Comparison of ENCODE assay signal across 16 cellular contexts in genomic region chr9:126591922-126592321, GRCh38. TPM values are rescaled to one million over a fixed set of nuclear protein-coding genes. Genes with fewer than 3 reads are reported as not detected.
A peak's percentile ranks its signal among the peaks of the same experiment; 100 is the strongest.
DNase-seq lines count a peak whose midpoint lies in the region; ATAC-seq and TF ChIP-seq lines count a peak whose summit lies in the region.
"Had no signal": no experiment of that assay in that cellular context is flagged by ENCODE, and none has a peak within 500 bp of the region (broad histone marks: within the 10 kb centered on the region; RNA-seq: fewer than 3 reads in every experiment).

No MANE protein-coding gene starts in this region.

- H3K27ac Mint-ChIP-seq in chondrocyte (ENCODE audit: unreplicated experiment): no peak overlapping the region
- H3K27ac Mint-ChIP-seq: CD4-positive, CD25-positive, alpha-beta regulatory T cell had no signal

- no peak overlapping the region for H3K4me3 Mint-ChIP-seq in chondrocyte (ENCODE audit: unreplicated experiment)
- H3K4me3 Mint-ChIP-seq: CD4-positive, CD25-positive, alpha-beta regulatory T cell had no signal

- H3K9ac ChIP-seq in SK-N-SH: no peak overlapping the region
- H3K9ac ChIP-seq: BLaER1 had no signal

- peaks cover 10% of the 10 kb centered on the region for H3K4me1 Mint-ChIP-seq in chondrocyte (ENCODE audit: low read depth)
- H3K4me1 Mint-ChIP-seq: CD4-positive, CD25-positive, alpha-beta regulatory T cell had no signal

- H3K9me2 ChIP-seq in SK-N-SH: no peaks in the 10 kb centered on the region

- no peak overlapping the region for H3K4me3 ChIP-seq in SK-N-SH (ENCODE audit: low read depth in 2 of 2, low read length in 1 of 2)
- H3K4me3 ChIP-seq: BLaER1 had no signal

- H3K4me2 ChIP-seq in SK-N-SH: no peak overlapping the region
- H3K4me2 ChIP-seq: BLaER1 had no signal

- H3K36me3 ChIP-seq in SK-N-SH (replicated peaks in 1 of 2; ENCODE audit: control insufficient read depth in 1 of 2, insufficient read depth in 2 of 2, low read length in 1 of 2): no peaks in the 10 kb centered on the region
- H3K36me3 ChIP-seq: BLaER1 had no signal

- H3K9me3 ChIP-seq in SK-N-SH: no peaks in the 10 kb centered on the region
- H3K9me3 ChIP-seq: BLaER1 had no signal

- H3K79me2 ChIP-seq in SK-N-SH (ENCODE audit: insufficient read depth): no peaks in the 10 kb centered on the region

- no peaks in the 10 kb centered on the region for H3F3A ChIP-seq in SK-N-SH (replicated peaks; ENCODE audit: insufficient read depth)

- POLR2A ChIA-PET in SK-N-SH (lab: Yijun Ruan, JAX): no interaction called here

- peaks cover 38% of the 10 kb centered on the region for H3K27me3 Mint-ChIP-seq in chondrocyte (ENCODE audit: low read depth)

- H3K27me3 ChIP-seq in SK-N-SH (ENCODE audit: insufficient read depth): peaks cover 17% of the 10 kb centered on the region
- H3K27me3 ChIP-seq: BLaER1 had no signal

- CTCF ChIA-PET in SK-N-SH (lab: Yijun Ruan, JAX): interaction anchor here (0.8 to 2.2 kb wide), 6 partner anchors 11 to 92 kb away, joined by 3 to 6 read pairs (median 3); no protein-coding TSS in a partner anchor

- ATAC-seq in SK-N-SH treated with all-trans-retinoic acid at 6 μM for 48 hours: no peak
- no peak for ATAC-seq in HG02884 (IDR thresholded peaks at IDR 0.05; ENCODE audit: unreplicated experiment)
- no peak for ATAC-seq in HG03565 (IDR thresholded peaks at IDR 0.05; ENCODE audit: unreplicated experiment)

- DNase-seq in DMS 273 (lab: John Stamatoyannopoulos, UW; ENCODE audit: unreplicated experiment): peak; percentile 68
- DNase-seq in DMS 273 treated with DMSO at 0.1 percent for 48 hours (lab: John Stamatoyannopoulos, UW): no peak
- DNase-seq in SK-N-SH: no peak
- DNase-seq in chondrocyte (ENCODE audit: low spot score): peak; percentile 9
- DNase-seq in NCI-H1930 (lab: John Stamatoyannopoulos, UW): no peak
- DNase-seq: AML-193; Calu3; CD4-positive, CD25-positive, alpha-beta regulatory T cell; HCEC 1CT; IMR-90 had no signal

- peaks cover 0 to 7% of the 10 kb centered on the region in 2 experiments; a peak in 1 of 4 replicates for H3K4me1 ChIP-seq in SK-N-SH (ENCODE audit: control insufficient read depth in 1 of 2, insufficient read depth in 2 of 2, low read depth in 1 of 2, low read length in 1 of 2)
- H3K4me1 ChIP-seq: BLaER1 had no signal

- no peak for TF ChIP-seq RAD21 in SK-N-SH (IDR thresholded peaks at IDR 0.05; ENCODE audit: low read length)

- TF ChIP-seq CTCF in SK-N-SH (IDR thresholded peaks at IDR 0.05) (no peak), chondrocyte (IDR thresholded peaks at IDR 0.05) (no peak)

- no peak for TF ChIP-seq EP300 in SK-N-SH (IDR thresholded peaks at IDR 0.05; ENCODE audit: borderline replicate concordance in 1 of 2, low read depth in 1 of 2, low read length in 1 of 2)

- H4K20me1 ChIP-seq in SK-N-SH (ENCODE audit: insufficient read depth): no peaks in the 10 kb centered on the region
- H4K20me1 ChIP-seq: BLaER1 had no signal

- 55% methylated on average over 1 of the region's 3 CpGs for WGBS in SK-N-SH (ENCODE audit: low lambda C conversion rate)

- H3K36me3 Mint-ChIP-seq in chondrocyte (ENCODE audit: low read depth): peaks cover 2% of the 10 kb centered on the region
- H3K36me3 Mint-ChIP-seq: CD4-positive, CD25-positive, alpha-beta regulatory T cell had no signal

- peaks cover 4% of the 10 kb centered on the region for H3K9me3 Mint-ChIP-seq in chondrocyte (ENCODE audit: low read depth)

- no peak overlapping the region for H2AFZ ChIP-seq in SK-N-SH (ENCODE audit: low read depth)

- H3K27ac ChIP-seq in SK-N-SH (ENCODE audit: low read depth in 2 of 2, low read length in 1 of 2): no peak overlapping the region
- H3K27ac ChIP-seq: 22Rv1, BLaER1 had no signal

TF ChIP-seq in SK-N-SH, 30 proteins besides CTCF, POLR2A, EP300 and RAD21:
- TF ChIP-seq, protein P1, sequence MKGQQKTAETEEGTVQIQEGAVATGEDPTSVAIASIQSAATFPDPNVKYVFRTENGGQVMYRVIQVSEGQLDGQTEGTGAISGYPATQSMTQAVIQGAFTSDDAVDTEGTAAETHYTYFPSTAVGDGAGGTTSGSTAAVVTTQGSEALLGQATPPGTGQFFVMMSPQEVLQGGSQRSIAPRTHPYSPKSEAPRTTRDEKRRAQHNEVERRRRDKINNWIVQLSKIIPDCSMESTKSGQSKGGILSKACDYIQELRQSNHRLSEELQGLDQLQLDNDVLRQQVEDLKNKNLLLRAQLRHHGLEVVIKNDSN (IDR thresholded peaks at IDR 0.05; ENCODE audit: borderline replicate concordance, low read depth): no peak
- TF ChIP-seq IRF3 (IDR thresholded peaks at IDR 0.05; ENCODE audit: low read depth, low read length) (no peak), GATA2 (CRISPR knock-in tag; IDR thresholded peaks at IDR 0.05) (peak; percentile 21; the same call in 1 of the 2 replicates)
- TF ChIP-seq, protein P2, sequence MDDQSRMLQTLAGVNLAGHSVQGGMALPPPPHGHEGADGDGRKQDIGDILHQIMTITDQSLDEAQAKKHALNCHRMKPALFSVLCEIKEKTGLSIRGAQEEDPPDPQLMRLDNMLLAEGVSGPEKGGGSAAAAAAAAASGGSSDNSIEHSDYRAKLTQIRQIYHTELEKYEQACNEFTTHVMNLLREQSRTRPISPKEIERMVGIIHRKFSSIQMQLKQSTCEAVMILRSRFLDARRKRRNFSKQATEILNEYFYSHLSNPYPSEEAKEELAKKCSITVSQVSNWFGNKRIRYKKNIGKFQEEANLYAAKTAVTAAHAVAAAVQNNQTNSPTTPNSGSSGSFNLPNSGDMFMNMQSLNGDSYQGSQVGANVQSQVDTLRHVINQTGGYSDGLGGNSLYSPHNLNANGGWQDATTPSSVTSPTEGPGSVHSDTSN (IDR thresholded peaks at IDR 0.05): no peak

TF ChIP-seq in SK-N-SH treated with all-trans-retinoic acid at 6 μM for 48 hours, 23 proteins besides CTCF, POLR2A, EP300 and RAD21:
- TF ChIP-seq ISL1 (CRISPR knock-in tag; IDR thresholded peaks at IDR 0.05) (no peak), SNAI2 (CRISPR knock-in tag; IDR thresholded peaks at IDR 0.05) (no peak), BACH2 (CRISPR knock-in tag; IDR thresholded peaks at IDR 0.05; ENCODE audit: borderline replicate concordance) (no peak), ZC3H10 (CRISPR knock-in tag; IDR thresholded peaks at IDR 0.05) (no peak), CSDC2 (CRISPR knock-in tag; IDR thresholded peaks at IDR 0.05) (no peak), ARNTL (CRISPR knock-in tag; IDR thresholded peaks at IDR 0.05; ENCODE audit: borderline replicate concordance, low read depth) (no peak), RARB (CRISPR knock-in tag; IDR thresholded peaks at IDR 0.05) (no peak), PPARA (CRISPR knock-in tag; IDR thresholded peaks at IDR 0.05; ENCODE audit: borderline replicate concordance) (no peak), CSRNP3 (CRISPR knock-in tag; IDR thresholded peaks at IDR 0.05) (no peak), ESRRG (CRISPR knock-in tag; IDR thresholded peaks at IDR 0.05) (no peak)
- TF ChIP-seq, protein P3, sequence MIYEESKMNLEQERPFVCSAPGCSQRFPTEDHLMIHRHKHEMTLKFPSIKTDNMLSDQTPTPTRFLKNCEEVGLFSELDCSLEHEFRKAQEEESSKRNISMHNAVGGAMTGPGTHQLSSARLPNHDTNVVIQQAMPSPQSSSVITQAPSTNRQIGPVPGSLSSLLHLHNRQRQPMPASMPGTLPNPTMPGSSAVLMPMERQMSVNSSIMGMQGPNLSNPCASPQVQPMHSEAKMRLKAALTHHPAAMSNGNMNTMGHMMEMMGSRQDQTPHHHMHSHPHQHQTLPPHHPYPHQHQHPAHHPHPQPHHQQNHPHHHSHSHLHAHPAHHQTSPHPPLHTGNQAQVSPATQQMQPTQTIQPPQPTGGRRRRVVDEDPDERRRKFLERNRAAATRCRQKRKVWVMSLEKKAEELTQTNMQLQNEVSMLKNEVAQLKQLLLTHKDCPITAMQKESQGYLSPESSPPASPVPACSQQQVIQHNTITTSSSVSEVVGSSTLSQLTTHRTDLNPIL (CRISPR knock-in tag; IDR thresholded peaks at IDR 0.05; ENCODE audit: low read depth): no peak

RNA-seq across cellular contexts. Expression of gene LMX1B, which starts 21.8 kb away (rescaled TPM):
- not detected in 2 replicates for polyA plus RNA-seq in SK-N-SH (2012; rRNA removed)
- not detected in 2 replicates for polyA plus RNA-seq in SK-N-SH (2012; cell fraction: cytosol; rRNA removed)
- not detected in 2 replicates for polyA plus RNA-seq in SK-N-SH (2012; cell fraction: nucleus; rRNA removed)
- total RNA-seq in chondrocyte: 0.17 TPM in 1 of 3 replicates, not detected in the others
- total RNA-seq: Calu3; CD4-positive, CD25-positive, alpha-beta regulatory T cell; HT-29; IMR-90 had no signal
- polyA plus RNA-seq: CD4-positive, CD25-positive, alpha-beta regulatory T cell; IMR-90 had no signal

Comparison
In these comparisons a context has a peak if more than half of its experiments do, and no peak if none do; other contexts are left out.
1. DNase-seq: peak in DMS 273 (single experiment) and chondrocyte (single experiment); none in DMS 273 treated with DMSO at 0.1 percent for 48 hours (single experiment), SK-N-SH (single experiment) and NCI-H1930 (0 of 2).